8 cellular contexts compared by ENCODE assay signal in genomic region chr14:32940066-32940651, GRCh38. TPM values are rescaled to one million over a fixed set of nuclear protein-coding genes. Genes with fewer than 3 reads are reported as not detected.
A peak's percentile ranks its signal among the peaks of the same experiment; 100 is the strongest.
DNase-seq lines count a peak whose midpoint lies in the region; ATAC-seq, FAIRE-seq and TF ChIP-seq lines count a peak whose summit lies in the region.

No MANE protein-coding gene starts in this region.

- peak overlapping the region; percentile 77 for H3K4me3 ChIP-seq in ACC112 (ENCODE audit: low read depth, low read length)
- H3K4me3 ChIP-seq in KMS-11 (IDR thresholded peaks at IDR 0.05; ENCODE audit: insufficient read depth, low read depth, low read length) = no peak overlapping the region
- peak overlapping the region; percentile 67 for H3K4me3 ChIP-seq in astrocyte (ENCODE audit: insufficient read depth, low read depth, low read length)
- peak overlapping the region; percentile 22 to 41 for H3K4me3 ChIP-seq in left lung
- H3K4me3 ChIP-seq in transverse colon = peak overlapping the region; percentile 40 to 68 (median 52)
- no peak overlapping the region for H3K4me3 ChIP-seq in MM.1S (ENCODE audit: low read length)

- peak; percentile 65 for DNase-seq in astrocyte (ENCODE audit: low read depth)
- no peak for DNase-seq in left lung
- DNase-seq in transverse colon = no peak
- DNase-seq in MM.1S = no peak
- DNase-seq in sciatic nerve (ENCODE audit: low spot score) = no peak

- H3K27me3 Mint-ChIP-seq in astrocyte (ENCODE audit: low read depth, unreplicated experiment) = peaks cover 16% of the 10 kb centered on the region

- no peaks in the 10 kb centered on the region for H4K20me1 ChIP-seq in KMS-11 (ENCODE audit: insufficient read depth)
- H4K20me1 ChIP-seq in astrocyte (ENCODE audit: insufficient read depth, low read length) = peaks cover 13% of the 10 kb centered on the region
- H4K20me1 ChIP-seq in MM.1S (ENCODE audit: insufficient read depth, low read length) = no peaks in the 10 kb centered on the region

- no peak overlapping the region for H3K27ac ChIP-seq in ACC112 (ENCODE audit: low read depth, low read length)
- H3K27ac ChIP-seq in KMS-11 = peak overlapping the region; percentile 62
- peak overlapping the region; percentile 93 for H3K27ac ChIP-seq in astrocyte (ENCODE audit: low read depth, low read length)
- no peak overlapping the region for H3K27ac ChIP-seq in left lung
- H3K27ac ChIP-seq in transverse colon = peak overlapping the region; percentile 85 to 90 (median 88)
- H3K27ac ChIP-seq in MM.1S (ENCODE audit: low read length) = no peak overlapping the region

- no peaks in the 10 kb centered on the region for H3K36me3 Mint-ChIP-seq in astrocyte (ENCODE audit: low read depth, unreplicated experiment)

- H3K27me3 ChIP-seq in ACC112 (ENCODE audit: insufficient read depth, low read length) (peaks cover 24% of the 10 kb centered on the region), KMS-11 (ENCODE audit: insufficient read depth, low read depth) (peaks cover 7% of the 10 kb centered on the region), astrocyte (ENCODE audit: insufficient read depth, low read length) (peaks cover 25% of the 10 kb centered on the region), left lung (peaks cover 40 to 75% of the 10 kb centered on the region in 2 donors), transverse colon (peaks cover 49% of the 10 kb centered on the region), MM.1S (replicated peaks; ENCODE audit: insufficient read depth, low read length) (no peaks in the 10 kb centered on the region)

- 18 to 20% methylated on average over 9 to 13 of the region's 13 CpGs for WGBS in transverse colon (ENCODE audit: low coverage in 1 of 2), 2 donors

- H3K36me3 ChIP-seq in ACC112 (ENCODE audit: insufficient read depth, low read length) (no peaks in the 10 kb centered on the region), KMS-11 (ENCODE audit: insufficient read depth) (no peaks in the 10 kb centered on the region), astrocyte (ENCODE audit: insufficient read depth, low read length) (no peaks in the 10 kb centered on the region), left lung (no peaks in the 10 kb centered on the region), transverse colon (no peaks in the 10 kb centered on the region), MM.1S (replicated peaks; ENCODE audit: insufficient read depth, low read length) (no peaks in the 10 kb centered on the region)

- H2AFZ ChIP-seq in ACC112 (ENCODE audit: low read length, unreplicated experiment) (peak overlapping the region; percentile 82), KMS-11 (ENCODE audit: low read depth) (peak overlapping the region; percentile 77), astrocyte (ENCODE audit: low read depth, low read length) (peak overlapping the region; percentile 70), MM.1S (ENCODE audit: low read length) (no peak overlapping the region)

- H3K9me2 ChIP-seq in MM.1S (replicated peaks; ENCODE audit: insufficient read depth, low read length) = no peaks in the 10 kb centered on the region

- H3F3A ChIP-seq in MM.1S (ENCODE audit: insufficient read depth, low read length) = no peaks in the 10 kb centered on the region

- peak overlapping the region; percentile 92 for H3K4me3 Mint-ChIP-seq in astrocyte (ENCODE audit: unreplicated experiment)

- H3K4me2 ChIP-seq in KMS-11 = peak overlapping the region; percentile 97
- H3K4me2 ChIP-seq in astrocyte (ENCODE audit: low read length) = peak overlapping the region; percentile 91
- no peak overlapping the region for H3K4me2 ChIP-seq in MM.1S (ENCODE audit: low read depth, low read length)

- in situ Hi-C loops in transverse colon (cut with MboI; ENCODE audit: low pct_ligation_motif_present in 1 of 4, low pct_unique_long_range_greater_than_20kb in 1 of 4, low sequenced_read_pairs in 3 of 4) = no loop called here

- TF ChIP-seq CTCF in KMS-11 (conservative IDR thresholded peaks at IDR 0.05; ENCODE audit: low read depth, low read length) = no peak
- no peak for TF ChIP-seq CTCF in astrocyte (IDR thresholded peaks at IDR 0.05; ENCODE audit: insufficient read depth, low read depth, low read length)
- TF ChIP-seq CTCF in left lung (IDR thresholded peaks at IDR 0.05) = no peak
- TF ChIP-seq CTCF in transverse colon (IDR thresholded peaks at IDR 0.05) = no peak
- TF ChIP-seq CTCF in MM.1S (IDR thresholded peaks at IDR 0.05; ENCODE audit: low read length) = no peak

- H3K27ac Mint-ChIP-seq in astrocyte (ENCODE audit: unreplicated experiment) = peak overlapping the region; percentile 97

- H3K9me3 Mint-ChIP-seq in astrocyte (ENCODE audit: unreplicated experiment) = no peaks in the 10 kb centered on the region

- no peaks in the 10 kb centered on the region for H3K79me2 ChIP-seq in ACC112 (ENCODE audit: control insufficient read depth, insufficient read depth, low read length, unreplicated experiment)
- H3K79me2 ChIP-seq in KMS-11 (ENCODE audit: insufficient read depth, low read depth) = no peaks in the 10 kb centered on the region
- H3K79me2 ChIP-seq in astrocyte (ENCODE audit: insufficient read depth, low read length) = peaks cover 31% of the 10 kb centered on the region
- no peaks in the 10 kb centered on the region for H3K79me2 ChIP-seq in MM.1S (ENCODE audit: low read length)

- H3K4me1 ChIP-seq in ACC112 (ENCODE audit: control insufficient read depth, insufficient read depth, low read length, unreplicated experiment) (peaks cover 2% of the 10 kb centered on the region), KMS-11 (ENCODE audit: low read depth, poor library complexity, severe bottlenecking) (peaks cover 10% of the 10 kb centered on the region), astrocyte (ENCODE audit: insufficient read depth, low read length) (peaks cover 14% of the 10 kb centered on the region), left lung (peaks cover 0 to 14% of the 10 kb centered on the region in 2 donors), transverse colon (peaks cover 1 to 23% (median 12%) of the 10 kb centered on the region in 4 donors), MM.1S (ENCODE audit: low read length) (no peaks in the 10 kb centered on the region)

- ATAC-seq in left lung (no peak), GM21367 (IDR thresholded peaks at IDR 0.05; ENCODE audit: unreplicated experiment) (no peak), sciatic nerve (no peak)

- no peaks in the 10 kb centered on the region for H3K9me3 ChIP-seq in astrocyte (ENCODE audit: insufficient read depth, low read depth, low read length)
- H3K9me3 ChIP-seq in left lung = no peaks in the 10 kb centered on the region
- no peaks in the 10 kb centered on the region for H3K9me3 ChIP-seq in transverse colon
- no peaks in the 10 kb centered on the region for H3K9me3 ChIP-seq in MM.1S (replicated peaks; ENCODE audit: insufficient read depth, low read length)

- no peaks in the 10 kb centered on the region for H3K4me1 Mint-ChIP-seq in astrocyte (ENCODE audit: low read depth, unreplicated experiment)

- intact Hi-C loops in left lung (cut with DNase I) (no loop called here), transverse colon (cut with DNase I; ENCODE audit: low total_unique reads) (no loop called here), sciatic nerve (cut with DNase I) (no loop called here)

- TF ChIP-seq EP300 in transverse colon (IDR thresholded peaks at IDR 0.05; ENCODE audit: low read depth) = no peak

- no peak for TF ChIP-seq POLR2A in transverse colon (IDR thresholded peaks at IDR 0.05)

- FAIRE-seq in astrocyte (lab: Jason Lieb, UNC) = no peak

- H3K9ac ChIP-seq in KMS-11 (peak overlapping the region; percentile 64), astrocyte (ENCODE audit: low read length) (peak overlapping the region; percentile 96), MM.1S (ENCODE audit: low read length) (no peak overlapping the region)

RNA-seq across cellular contexts. Expression of gene NPAS3, which starts 1.5 kb away (rescaled TPM):
- total RNA-seq in astrocyte (2.2 and 2.6 TPM in 2 replicates), left lung (under 1 TPM; 0.09 to 0.21 TPM), transverse colon (1 to 10 TPM in 3 of 4 donors, under 1 TPM in 1; 0.96 to 6.4 (median 1.8) TPM), sciatic nerve (14.6 TPM)

Comparison
In these comparisons a context has a peak if more than half of its experiments do, and no peak if none do; other contexts are left out.
1. H3K27ac ChIP-seq: peak in KMS-11 (single experiment), astrocyte (single experiment) and transverse colon (4 of 4); none in ACC112 (single experiment), left lung (0 of 2) and MM.1S (single experiment).
2. H3K4me3 ChIP-seq: peak in ACC112 (single experiment), astrocyte (single experiment), left lung (2 of 2) and transverse colon (4 of 4); none in KMS-11 (single experiment) and MM.1S (single experiment).